ENCODE assay signal across 20 cellular contexts in genomic region chr5:180910182-180910581, GRCh38. TPM values are rescaled to one million over a fixed set of nuclear protein-coding genes. Genes with fewer than 3 reads are reported as not detected.
DNase-seq lines count a peak whose midpoint lies in the region; ATAC-seq lines count a peak whose summit lies in the region.
"Had no signal": no experiment of that assay in that cellular context is flagged by ENCODE, and none has a peak within 500 bp of the region (broad histone marks: within the 10 kb centered on the region; RNA-seq: fewer than 3 reads in every experiment).

No MANE protein-coding gene starts in this region.

- intact Hi-C loops in activated T-helper 2 cell treated with anti-CD3 and anti-CD28 coated beads, Interferon-gamma antibody, Interleukin-2, Interleukin-4, amounts not matched to agents 10 μg/mL and 5 μg/mL and 100 μg/mL, durations not matched to agents 14 hours and 24 hours and 36 hours (cut with micrococcal nuclease) = no loop called here

- no peak for ATAC-seq in activated T-cell treated with anti-CD3 and anti-CD28 coated beads, Interleukin-2, amount 50 U/mL, for 72 hours (replicated peaks in 1 of 2)
- no peak for ATAC-seq in stimulated activated effector memory CD8-positive, alpha-beta T cell treated with anti-CD3 and anti-CD28 coated beads, Interleukin-12 subunit alpha, Interleukin-12 subunit beta, amount 100 ng/mL, for 72 hours
- ATAC-seq in GM21529 (IDR thresholded peaks at IDR 0.05; ENCODE audit: unreplicated experiment) (no peak), GM21737 (IDR thresholded peaks at IDR 0.05; ENCODE audit: unreplicated experiment) (no peak)

- H3K27ac Mint-ChIP-seq in activated T-cell treated with anti-CD3 and anti-CD28 coated beads, Interleukin-2, amount 50 U/mL, for 72 hours = peak overlapping the region; percentile 50
- H3K27ac Mint-ChIP-seq in activated T-helper 2 cell treated with anti-CD3 and anti-CD28 coated beads, Interferon-gamma antibody, Interleukin-2, Interleukin-4, amounts not matched to agents 10 μg/mL and 5 μg/mL and 100 μg/mL, durations not matched to agents 14 hours and 24 hours and 36 hours = peak overlapping the region; percentile 22
- peak overlapping the region; percentile 39 for H3K27ac Mint-ChIP-seq in stimulated activated effector memory CD8-positive, alpha-beta T cell treated with anti-CD3 and anti-CD28 coated beads, Interleukin-12 subunit alpha, Interleukin-12 subunit beta, amount 100 ng/mL, for 72 hours

- peaks cover 7% of the 10 kb centered on the region for H3K4me1 Mint-ChIP-seq in activated T-cell treated with anti-CD3 and anti-CD28 coated beads, Interleukin-2, amount 50 U/mL, for 72 hours (ENCODE audit: low read depth)
- H3K4me1 Mint-ChIP-seq in activated T-helper 2 cell treated with anti-CD3 and anti-CD28 coated beads, Interferon-gamma antibody, Interleukin-2, Interleukin-4, amounts not matched to agents 10 μg/mL and 5 μg/mL and 100 μg/mL, durations not matched to agents 14 hours and 24 hours and 36 hours (ENCODE audit: low read depth) = peaks cover 4% of the 10 kb centered on the region
- peaks cover 9% of the 10 kb centered on the region for H3K4me1 Mint-ChIP-seq in stimulated activated effector memory CD8-positive, alpha-beta T cell treated with anti-CD3 and anti-CD28 coated beads, Interleukin-12 subunit alpha, Interleukin-12 subunit beta, amount 100 ng/mL, for 72 hours

- peaks cover 19% of the 10 kb centered on the region for H3K4me1 ChIP-seq in mononuclear cell (ENCODE audit: insufficient read depth, low read length)
- H3K4me1 ChIP-seq: HAP-1, SJCRH30 had no signal

- no peaks in the 10 kb centered on the region for H3K27me3 ChIP-seq in mononuclear cell (ENCODE audit: insufficient read depth, low read length)
- H3K27me3 ChIP-seq: SJCRH30 had no signal

- H3K27me3 Mint-ChIP-seq in activated T-cell treated with anti-CD3 and anti-CD28 coated beads, Interleukin-2, amount 50 U/mL, for 72 hours (ENCODE audit: low read depth) = peaks cover 10% of the 10 kb centered on the region
- no peaks in the 10 kb centered on the region for H3K27me3 Mint-ChIP-seq in activated T-helper 2 cell treated with anti-CD3 and anti-CD28 coated beads, Interferon-gamma antibody, Interleukin-2, Interleukin-4, amounts not matched to agents 10 μg/mL and 5 μg/mL and 100 μg/mL, durations not matched to agents 14 hours and 24 hours and 36 hours (ENCODE audit: low read depth)

- H3K36me3 Mint-ChIP-seq in activated T-cell treated with anti-CD3 and anti-CD28 coated beads, Interleukin-2, amount 50 U/mL, for 72 hours (ENCODE audit: insufficient read depth in 2 of 2) = peaks cover 0 to 2% of the 10 kb centered on the region in 2 donors
- no peaks in the 10 kb centered on the region for H3K36me3 Mint-ChIP-seq in activated T-helper 2 cell treated with anti-CD3 and anti-CD28 coated beads, Interferon-gamma antibody, Interleukin-2, Interleukin-4, amounts not matched to agents 10 μg/mL and 5 μg/mL and 100 μg/mL, durations not matched to agents 14 hours and 24 hours and 36 hours (ENCODE audit: low read depth)
- no peaks in the 10 kb centered on the region for H3K36me3 Mint-ChIP-seq in stimulated activated effector memory CD8-positive, alpha-beta T cell treated with anti-CD3 and anti-CD28 coated beads, Interleukin-12 subunit alpha, Interleukin-12 subunit beta, amount 100 ng/mL, for 72 hours
- H3K36me3 Mint-ChIP-seq: CD14-positive monocyte had no signal

- H3K4me3 ChIP-seq in mononuclear cell (ENCODE audit: low read length) = peak overlapping the region; percentile 13
- H3K4me3 ChIP-seq: HAP-1, SJCRH30 had no signal

- H3K9me3 ChIP-seq in mononuclear cell (ENCODE audit: low read depth, low read length) = no peaks in the 10 kb centered on the region
- H3K9me3 ChIP-seq: HAP-1, SJCRH30 had no signal

- DNase-seq in activated T-cell treated with anti-CD3 and anti-CD28 coated beads, Interleukin-2, amount 50 U/mL, for 72 hours = no peak
- DNase-seq in activated T-cell treated with anti-CD3 and anti-CD28 coated beads, Interleukin-2, amount 50 U/mL, for 1 hour = no peak
- no peak for DNase-seq in activated T-helper 2 cell treated with anti-CD3 and anti-CD28 coated beads, Interferon-gamma antibody, Interleukin-2, Interleukin-4, amounts not matched to agents 10 μg/mL and 5 μg/mL and 100 μg/mL, durations not matched to agents 14 hours and 24 hours and 36 hours (ENCODE audit: low spot score)
- no peak for DNase-seq in stimulated activated effector memory CD8-positive, alpha-beta T cell treated with anti-CD3 and anti-CD28 coated beads, Interleukin-12 subunit alpha, Interleukin-12 subunit beta, amount 100 ng/mL, for 72 hours (ENCODE audit: low spot score in 2 of 2)
- DNase-seq in COLO829 (ENCODE audit: low spot score) = no peak
- DNase-seq: COR-L47, DMS79 treated with DMSO at 0.1 percent for 48 hours, IMR-90, NCI-H1105 treated with DMSO at 0.1 percent for 48 hours, NCI-H1694, NCI-H2081 treated with DMSO at 0.1 percent for 48 hours, NCI-H446 treated with DMSO at 0.1 percent for 48 hours, NCI-H526 treated with DMSO at 0.1 percent for 48 hours, OCI-M1, SJCRH30 had no signal

- H3K9me3 Mint-ChIP-seq in activated T-cell treated with anti-CD3 and anti-CD28 coated beads, Interleukin-2, amount 50 U/mL, for 72 hours = no peaks in the 10 kb centered on the region
- H3K9me3 Mint-ChIP-seq in activated T-helper 2 cell treated with anti-CD3 and anti-CD28 coated beads, Interferon-gamma antibody, Interleukin-2, Interleukin-4, amounts not matched to agents 10 μg/mL and 5 μg/mL and 100 μg/mL, durations not matched to agents 14 hours and 24 hours and 36 hours = no peaks in the 10 kb centered on the region
- H3K9me3 Mint-ChIP-seq in stimulated activated effector memory CD8-positive, alpha-beta T cell treated with anti-CD3 and anti-CD28 coated beads, Interleukin-12 subunit alpha, Interleukin-12 subunit beta, amount 100 ng/mL, for 72 hours = no peaks in the 10 kb centered on the region

- H3K4me3 Mint-ChIP-seq in activated T-cell treated with anti-CD3 and anti-CD28 coated beads, Interleukin-2, amount 50 U/mL, for 72 hours = peak overlapping the region in 1 of 2 donors; percentile 57
- no peak overlapping the region for H3K4me3 Mint-ChIP-seq in activated T-helper 2 cell treated with anti-CD3 and anti-CD28 coated beads, Interferon-gamma antibody, Interleukin-2, Interleukin-4, amounts not matched to agents 10 μg/mL and 5 μg/mL and 100 μg/mL, durations not matched to agents 14 hours and 24 hours and 36 hours (ENCODE audit: low read depth)
- peak overlapping the region; percentile 26 for H3K4me3 Mint-ChIP-seq in stimulated activated effector memory CD8-positive, alpha-beta T cell treated with anti-CD3 and anti-CD28 coated beads, Interleukin-12 subunit alpha, Interleukin-12 subunit beta, amount 100 ng/mL, for 72 hours

RNA-seq across cellular contexts. Expression of gene BTNL8, which starts 11.2 kb away (rescaled TPM):
- 1 to 10 TPM in 1 of 2 donors, under 1 TPM in 1; 0.74 to 1.2 TPM for total RNA-seq in activated T-cell treated with anti-CD3 and anti-CD28 coated beads, Interleukin-2, amount 50 U/mL, for 72 hours
- total RNA-seq in activated T-helper 2 cell treated with anti-CD3 and anti-CD28 coated beads, Interferon-gamma antibody, Interleukin-2, Interleukin-4, amounts not matched to agents 10 μg/mL and 5 μg/mL and 100 μg/mL, durations not matched to agents 14 hours and 24 hours and 36 hours = 0.18 and 0.25 TPM in 2 replicates
- not detected for total RNA-seq in mononuclear cell
- total RNA-seq: IMR-90, SJCRH30 had no signal

RNA-seq across cellular contexts. Expression of gene ZFP62, which starts 49.1 kb away (rescaled TPM):
- 10 to 100 TPM; 22.8 to 34.9 TPM for total RNA-seq in activated T-cell treated with anti-CD3 and anti-CD28 coated beads, Interleukin-2, amount 50 U/mL, for 72 hours
- 28.2 and 28.8 TPM in 2 replicates for total RNA-seq in activated T-helper 2 cell treated with anti-CD3 and anti-CD28 coated beads, Interferon-gamma antibody, Interleukin-2, Interleukin-4, amounts not matched to agents 10 μg/mL and 5 μg/mL and 100 μg/mL, durations not matched to agents 14 hours and 24 hours and 36 hours
- 9.4 TPM for total RNA-seq in mononuclear cell
